In the genomic region with DNA sequence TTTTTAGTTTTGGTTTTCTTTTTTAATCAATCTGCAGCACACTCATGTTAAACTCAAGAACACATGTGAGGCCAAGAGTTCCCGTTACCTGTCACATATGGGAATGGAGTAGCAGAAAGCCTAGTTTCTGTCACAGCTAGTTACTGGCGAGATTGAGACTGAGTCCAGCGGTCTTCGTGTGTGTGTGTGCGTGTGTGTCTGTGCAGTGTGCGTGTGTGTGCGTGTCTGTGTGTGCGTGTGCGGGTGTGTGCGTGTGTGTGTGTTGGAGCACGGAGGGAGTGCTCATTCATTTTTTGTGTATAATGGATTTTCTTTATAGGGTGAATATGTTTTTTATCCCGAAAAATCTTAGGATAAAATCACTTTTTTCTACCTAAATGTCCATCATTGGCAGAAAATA, we compare ENCODE assay signal across 2 cellular contexts.
TF ChIP-seq lines count a peak whose summit lies in the region.

No MANE protein-coding gene starts in this region.

TF ChIP-seq in H1, 55 proteins besides CTCF, POLR2A, EP300 and RAD21:
- TF ChIP-seq CEBPB (IDR thresholded peaks at IDR 0.05; ENCODE audit: low read depth, low read length), result no peak
- no peak for TF ChIP-seq EGR1 (IDR thresholded peaks at IDR 0.05; ENCODE audit: borderline replicate concordance, low read depth, low read length)
- no peak for TF ChIP-seq SP4 (IDR thresholded peaks at IDR 0.05; ENCODE audit: low read length)
- no peak for TF ChIP-seq POU5F1 (IDR thresholded peaks at IDR 0.05; ENCODE audit: low read depth, low read length)
- TF ChIP-seq, protein P1, sequence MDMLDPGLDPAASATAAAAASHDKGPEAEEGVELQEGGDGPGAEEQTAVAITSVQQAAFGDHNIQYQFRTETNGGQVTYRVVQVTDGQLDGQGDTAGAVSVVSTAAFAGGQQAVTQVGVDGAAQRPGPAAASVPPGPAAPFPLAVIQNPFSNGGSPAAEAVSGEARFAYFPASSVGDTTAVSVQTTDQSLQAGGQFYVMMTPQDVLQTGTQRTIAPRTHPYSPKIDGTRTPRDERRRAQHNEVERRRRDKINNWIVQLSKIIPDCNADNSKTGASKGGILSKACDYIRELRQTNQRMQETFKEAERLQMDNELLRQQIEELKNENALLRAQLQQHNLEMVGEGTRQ (IDR thresholded peaks at IDR 0.05; ENCODE audit: low read length), result no peak
- no peak for TF ChIP-seq RFX5 (IDR thresholded peaks at IDR 0.05; ENCODE audit: borderline replicate concordance, low read depth, low read length)
- no peak for TF ChIP-seq TEAD4 (IDR thresholded peaks at IDR 0.05; ENCODE audit: low read depth, low read length)
- TF ChIP-seq SP1 (IDR thresholded peaks at IDR 0.05; ENCODE audit: low read depth, low read length), result no peak
- TF ChIP-seq MAFK (IDR thresholded peaks at IDR 0.05; ENCODE audit: low read depth, low read length), result no peak
- TF ChIP-seq TAF7 (optimal IDR thresholded peaks at IDR 0.05; ENCODE audit: borderline replicate concordance, low read depth, low read length), result no peak
- no peak for TF ChIP-seq SIRT6 (IDR thresholded peaks at IDR 0.05; ENCODE audit: low read length)
- TF ChIP-seq TBP (IDR thresholded peaks at IDR 0.05; ENCODE audit: low read depth, low read length), result no peak
- TF ChIP-seq ZNF274 (IDR thresholded peaks at IDR 0.05; ENCODE audit: borderline replicate concordance, extremely low read depth, low read length), result no peak
- no peak for TF ChIP-seq SP2 (IDR thresholded peaks at IDR 0.05; ENCODE audit: low read length)
- no peak for TF ChIP-seq HDAC6 (IDR thresholded peaks at IDR 0.05; ENCODE audit: low read depth, low read length)
- TF ChIP-seq GABPA (IDR thresholded peaks at IDR 0.05; ENCODE audit: borderline replicate concordance, insufficient read depth, low read length), result no peak
- TF ChIP-seq, protein P2, sequence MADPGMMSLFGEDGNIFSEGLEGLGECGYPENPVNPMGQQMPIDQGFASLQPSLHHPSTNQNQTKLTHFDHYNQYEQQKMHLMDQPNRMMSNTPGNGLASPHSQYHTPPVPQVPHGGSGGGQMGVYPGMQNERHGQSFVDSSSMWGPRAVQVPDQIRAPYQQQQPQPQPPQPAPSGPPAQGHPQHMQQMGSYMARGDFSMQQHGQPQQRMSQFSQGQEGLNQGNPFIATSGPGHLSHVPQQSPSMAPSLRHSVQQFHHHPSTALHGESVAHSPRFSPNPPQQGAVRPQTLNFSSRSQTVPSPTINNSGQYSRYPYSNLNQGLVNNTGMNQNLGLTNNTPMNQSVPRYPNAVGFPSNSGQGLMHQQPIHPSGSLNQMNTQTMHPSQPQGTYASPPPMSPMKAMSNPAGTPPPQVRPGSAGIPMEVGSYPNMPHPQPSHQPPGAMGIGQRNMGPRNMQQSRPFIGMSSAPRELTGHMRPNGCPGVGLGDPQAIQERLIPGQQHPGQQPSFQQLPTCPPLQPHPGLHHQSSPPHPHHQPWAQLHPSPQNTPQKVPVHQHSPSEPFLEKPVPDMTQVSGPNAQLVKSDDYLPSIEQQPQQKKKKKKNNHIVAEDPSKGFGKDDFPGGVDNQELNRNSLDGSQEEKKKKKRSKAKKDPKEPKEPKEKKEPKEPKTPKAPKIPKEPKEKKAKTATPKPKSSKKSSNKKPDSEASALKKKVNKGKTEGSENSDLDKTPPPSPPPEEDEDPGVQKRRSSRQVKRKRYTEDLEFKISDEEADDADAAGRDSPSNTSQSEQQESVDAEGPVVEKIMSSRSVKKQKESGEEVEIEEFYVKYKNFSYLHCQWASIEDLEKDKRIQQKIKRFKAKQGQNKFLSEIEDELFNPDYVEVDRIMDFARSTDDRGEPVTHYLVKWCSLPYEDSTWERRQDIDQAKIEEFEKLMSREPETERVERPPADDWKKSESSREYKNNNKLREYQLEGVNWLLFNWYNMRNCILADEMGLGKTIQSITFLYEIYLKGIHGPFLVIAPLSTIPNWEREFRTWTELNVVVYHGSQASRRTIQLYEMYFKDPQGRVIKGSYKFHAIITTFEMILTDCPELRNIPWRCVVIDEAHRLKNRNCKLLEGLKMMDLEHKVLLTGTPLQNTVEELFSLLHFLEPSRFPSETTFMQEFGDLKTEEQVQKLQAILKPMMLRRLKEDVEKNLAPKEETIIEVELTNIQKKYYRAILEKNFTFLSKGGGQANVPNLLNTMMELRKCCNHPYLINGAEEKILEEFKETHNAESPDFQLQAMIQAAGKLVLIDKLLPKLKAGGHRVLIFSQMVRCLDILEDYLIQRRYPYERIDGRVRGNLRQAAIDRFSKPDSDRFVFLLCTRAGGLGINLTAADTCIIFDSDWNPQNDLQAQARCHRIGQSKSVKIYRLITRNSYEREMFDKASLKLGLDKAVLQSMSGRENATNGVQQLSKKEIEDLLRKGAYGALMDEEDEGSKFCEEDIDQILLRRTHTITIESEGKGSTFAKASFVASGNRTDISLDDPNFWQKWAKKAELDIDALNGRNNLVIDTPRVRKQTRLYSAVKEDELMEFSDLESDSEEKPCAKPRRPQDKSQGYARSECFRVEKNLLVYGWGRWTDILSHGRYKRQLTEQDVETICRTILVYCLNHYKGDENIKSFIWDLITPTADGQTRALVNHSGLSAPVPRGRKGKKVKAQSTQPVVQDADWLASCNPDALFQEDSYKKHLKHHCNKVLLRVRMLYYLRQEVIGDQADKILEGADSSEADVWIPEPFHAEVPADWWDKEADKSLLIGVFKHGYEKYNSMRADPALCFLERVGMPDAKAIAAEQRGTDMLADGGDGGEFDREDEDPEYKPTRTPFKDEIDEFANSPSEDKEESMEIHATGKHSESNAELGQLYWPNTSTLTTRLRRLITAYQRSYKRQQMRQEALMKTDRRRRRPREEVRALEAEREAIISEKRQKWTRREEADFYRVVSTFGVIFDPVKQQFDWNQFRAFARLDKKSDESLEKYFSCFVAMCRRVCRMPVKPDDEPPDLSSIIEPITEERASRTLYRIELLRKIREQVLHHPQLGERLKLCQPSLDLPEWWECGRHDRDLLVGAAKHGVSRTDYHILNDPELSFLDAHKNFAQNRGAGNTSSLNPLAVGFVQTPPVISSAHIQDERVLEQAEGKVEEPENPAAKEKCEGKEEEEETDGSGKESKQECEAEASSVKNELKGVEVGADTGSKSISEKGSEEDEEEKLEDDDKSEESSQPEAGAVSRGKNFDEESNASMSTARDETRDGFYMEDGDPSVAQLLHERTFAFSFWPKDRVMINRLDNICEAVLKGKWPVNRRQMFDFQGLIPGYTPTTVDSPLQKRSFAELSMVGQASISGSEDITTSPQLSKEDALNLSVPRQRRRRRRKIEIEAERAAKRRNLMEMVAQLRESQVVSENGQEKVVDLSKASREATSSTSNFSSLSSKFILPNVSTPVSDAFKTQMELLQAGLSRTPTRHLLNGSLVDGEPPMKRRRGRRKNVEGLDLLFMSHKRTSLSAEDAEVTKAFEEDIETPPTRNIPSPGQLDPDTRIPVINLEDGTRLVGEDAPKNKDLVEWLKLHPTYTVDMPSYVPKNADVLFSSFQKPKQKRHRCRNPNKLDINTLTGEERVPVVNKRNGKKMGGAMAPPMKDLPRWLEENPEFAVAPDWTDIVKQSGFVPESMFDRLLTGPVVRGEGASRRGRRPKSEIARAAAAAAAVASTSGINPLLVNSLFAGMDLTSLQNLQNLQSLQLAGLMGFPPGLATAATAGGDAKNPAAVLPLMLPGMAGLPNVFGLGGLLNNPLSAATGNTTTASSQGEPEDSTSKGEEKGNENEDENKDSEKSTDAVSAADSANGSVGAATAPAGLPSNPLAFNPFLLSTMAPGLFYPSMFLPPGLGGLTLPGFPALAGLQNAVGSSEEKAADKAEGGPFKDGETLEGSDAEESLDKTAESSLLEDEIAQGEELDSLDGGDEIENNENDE (IDR thresholded peaks at IDR 0.05; ENCODE audit: insufficient replicate concordance, low read length), result no peak

TF ChIP-seq in SK-N-SH, 30 proteins besides CTCF, POLR2A, EP300 and RAD21:
- TF ChIP-seq MXI1 (IDR thresholded peaks at IDR 0.05; ENCODE audit: low read depth, low read length) (no peak), TEAD4 (IDR thresholded peaks at IDR 0.05; ENCODE audit: borderline replicate concordance, insufficient read depth) (no peak), EZH2phosphoT487 (IDR thresholded peaks at IDR 0.05; ENCODE audit: borderline replicate concordance, low read depth) (no peak), FOXJ3 (CRISPR knock-in tag; IDR thresholded peaks at IDR 0.05) (no peak), RXRA (IDR thresholded peaks at IDR 0.05; ENCODE audit: borderline replicate concordance, low read depth) (no peak), NFIC (IDR thresholded peaks at IDR 0.05; ENCODE audit: borderline replicate concordance) (no peak), FOXM1 (IDR thresholded peaks at IDR 0.05; ENCODE audit: low read depth) (no peak), GABPA (IDR thresholded peaks at IDR 0.05; ENCODE audit: low read depth) (no peak), NRF1 (IDR thresholded peaks at IDR 0.05; ENCODE audit: low read depth, low read length) (no peak), ELF1 (IDR thresholded peaks at IDR 0.05) (no peak), GATA2 (CRISPR knock-in tag; IDR thresholded peaks at IDR 0.05) (no peak), SIN3A (IDR thresholded peaks at IDR 0.05; ENCODE audit: borderline replicate concordance, low read depth, low read length) (no peak), POLR2AphosphoS5 (IDR thresholded peaks at IDR 0.05; ENCODE audit: low read depth, low read length) (no peak), TCF12 (IDR thresholded peaks at IDR 0.05) (no peak), SMC3 (IDR thresholded peaks at IDR 0.05; ENCODE audit: low read depth, low read length) (no peak)
- TF ChIP-seq, protein P3, sequence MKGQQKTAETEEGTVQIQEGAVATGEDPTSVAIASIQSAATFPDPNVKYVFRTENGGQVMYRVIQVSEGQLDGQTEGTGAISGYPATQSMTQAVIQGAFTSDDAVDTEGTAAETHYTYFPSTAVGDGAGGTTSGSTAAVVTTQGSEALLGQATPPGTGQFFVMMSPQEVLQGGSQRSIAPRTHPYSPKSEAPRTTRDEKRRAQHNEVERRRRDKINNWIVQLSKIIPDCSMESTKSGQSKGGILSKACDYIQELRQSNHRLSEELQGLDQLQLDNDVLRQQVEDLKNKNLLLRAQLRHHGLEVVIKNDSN (IDR thresholded peaks at IDR 0.05; ENCODE audit: borderline replicate concordance, low read depth), result no peak
- TF ChIP-seq, protein P4, sequence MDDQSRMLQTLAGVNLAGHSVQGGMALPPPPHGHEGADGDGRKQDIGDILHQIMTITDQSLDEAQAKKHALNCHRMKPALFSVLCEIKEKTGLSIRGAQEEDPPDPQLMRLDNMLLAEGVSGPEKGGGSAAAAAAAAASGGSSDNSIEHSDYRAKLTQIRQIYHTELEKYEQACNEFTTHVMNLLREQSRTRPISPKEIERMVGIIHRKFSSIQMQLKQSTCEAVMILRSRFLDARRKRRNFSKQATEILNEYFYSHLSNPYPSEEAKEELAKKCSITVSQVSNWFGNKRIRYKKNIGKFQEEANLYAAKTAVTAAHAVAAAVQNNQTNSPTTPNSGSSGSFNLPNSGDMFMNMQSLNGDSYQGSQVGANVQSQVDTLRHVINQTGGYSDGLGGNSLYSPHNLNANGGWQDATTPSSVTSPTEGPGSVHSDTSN (IDR thresholded peaks at IDR 0.05), result no peak
- TF ChIP-seq, protein P5, sequence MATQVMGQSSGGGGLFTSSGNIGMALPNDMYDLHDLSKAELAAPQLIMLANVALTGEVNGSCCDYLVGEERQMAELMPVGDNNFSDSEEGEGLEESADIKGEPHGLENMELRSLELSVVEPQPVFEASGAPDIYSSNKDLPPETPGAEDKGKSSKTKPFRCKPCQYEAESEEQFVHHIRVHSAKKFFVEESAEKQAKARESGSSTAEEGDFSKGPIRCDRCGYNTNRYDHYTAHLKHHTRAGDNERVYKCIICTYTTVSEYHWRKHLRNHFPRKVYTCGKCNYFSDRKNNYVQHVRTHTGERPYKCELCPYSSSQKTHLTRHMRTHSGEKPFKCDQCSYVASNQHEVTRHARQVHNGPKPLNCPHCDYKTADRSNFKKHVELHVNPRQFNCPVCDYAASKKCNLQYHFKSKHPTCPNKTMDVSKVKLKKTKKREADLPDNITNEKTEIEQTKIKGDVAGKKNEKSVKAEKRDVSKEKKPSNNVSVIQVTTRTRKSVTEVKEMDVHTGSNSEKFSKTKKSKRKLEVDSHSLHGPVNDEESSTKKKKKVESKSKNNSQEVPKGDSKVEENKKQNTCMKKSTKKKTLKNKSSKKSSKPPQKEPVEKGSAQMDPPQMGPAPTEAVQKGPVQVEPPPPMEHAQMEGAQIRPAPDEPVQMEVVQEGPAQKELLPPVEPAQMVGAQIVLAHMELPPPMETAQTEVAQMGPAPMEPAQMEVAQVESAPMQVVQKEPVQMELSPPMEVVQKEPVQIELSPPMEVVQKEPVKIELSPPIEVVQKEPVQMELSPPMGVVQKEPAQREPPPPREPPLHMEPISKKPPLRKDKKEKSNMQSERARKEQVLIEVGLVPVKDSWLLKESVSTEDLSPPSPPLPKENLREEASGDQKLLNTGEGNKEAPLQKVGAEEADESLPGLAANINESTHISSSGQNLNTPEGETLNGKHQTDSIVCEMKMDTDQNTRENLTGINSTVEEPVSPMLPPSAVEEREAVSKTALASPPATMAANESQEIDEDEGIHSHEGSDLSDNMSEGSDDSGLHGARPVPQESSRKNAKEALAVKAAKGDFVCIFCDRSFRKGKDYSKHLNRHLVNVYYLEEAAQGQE (IDR thresholded peaks at IDR 0.05; ENCODE audit: low read depth, low read length), result no peak
- TF ChIP-seq, protein P6, sequence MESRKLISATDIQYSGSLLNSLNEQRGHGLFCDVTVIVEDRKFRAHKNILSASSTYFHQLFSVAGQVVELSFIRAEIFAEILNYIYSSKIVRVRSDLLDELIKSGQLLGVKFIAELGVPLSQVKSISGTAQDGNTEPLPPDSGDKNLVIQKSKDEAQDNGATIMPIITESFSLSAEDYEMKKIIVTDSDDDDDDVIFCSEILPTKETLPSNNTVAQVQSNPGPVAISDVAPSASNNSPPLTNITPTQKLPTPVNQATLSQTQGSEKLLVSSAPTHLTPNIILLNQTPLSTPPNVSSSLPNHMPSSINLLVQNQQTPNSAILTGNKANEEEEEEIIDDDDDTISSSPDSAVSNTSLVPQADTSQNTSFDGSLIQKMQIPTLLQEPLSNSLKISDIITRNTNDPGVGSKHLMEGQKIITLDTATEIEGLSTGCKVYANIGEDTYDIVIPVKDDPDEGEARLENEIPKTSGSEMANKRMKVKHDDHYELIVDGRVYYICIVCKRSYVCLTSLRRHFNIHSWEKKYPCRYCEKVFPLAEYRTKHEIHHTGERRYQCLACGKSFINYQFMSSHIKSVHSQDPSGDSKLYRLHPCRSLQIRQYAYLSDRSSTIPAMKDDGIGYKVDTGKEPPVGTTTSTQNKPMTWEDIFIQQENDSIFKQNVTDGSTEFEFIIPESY (IDR thresholded peaks at IDR 0.05; ENCODE audit: borderline replicate concordance, low read depth), result no peak
- TF ChIP-seq, protein P1 (IDR thresholded peaks at IDR 0.05; ENCODE audit: borderline replicate concordance, low read depth, low read length), result no peak
